ENCODE assay signal across 23 cellular contexts in the genomic region with DNA sequence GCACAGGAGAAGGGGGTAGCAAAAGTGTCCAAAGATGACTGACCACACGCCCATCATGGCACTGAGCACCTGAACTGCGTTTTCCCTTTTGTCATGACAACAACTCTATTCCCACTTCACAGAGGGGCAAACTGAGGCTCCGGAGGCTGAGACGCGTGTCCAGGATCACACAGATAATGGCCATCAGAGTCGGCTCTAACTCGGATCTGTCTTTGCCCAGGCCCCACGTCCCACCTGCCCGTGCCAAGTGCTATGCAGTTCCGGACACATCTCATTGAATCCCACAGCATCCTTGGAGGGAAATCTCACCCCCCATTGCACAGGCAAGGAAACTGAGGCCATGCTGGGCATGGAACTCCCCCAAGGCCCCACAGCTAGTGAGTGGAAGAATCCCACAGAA.
"Had no signal": no experiment of that assay in that cellular context is flagged by ENCODE, and none has a peak within 500 bp of the region (broad histone marks: within the 10 kb centered on the region; RNA-seq: fewer than 3 reads in every experiment).

No MANE protein-coding gene starts in this region.

- H3K36me3 ChIP-seq: colonic mucosa, esophagus muscularis mucosa, heart right ventricle, neural progenitor cell, thyroid gland had no signal

- H3K9me3 Mint-ChIP-seq: dendritic cell treated with granulocyte-macrophage colony-stimulating factor and Interleukin-4, amounts not matched to agents 40 ng/mL and 50 ng/mL, for 4 days; memory B cell; natural killer cell treated with Interleukin-12 subunit alpha and Interleukin-12 subunit beta and Interleukin-15 and Interleukin-18, amount 100 ng/mL, for 72 hours; neural progenitor cell; stimulated activated naive CD8-positive, alpha-beta T cell treated with anti-CD3 and anti-CD28 coated beads, Interleukin-15, amount 100 ng/mL, for 72 hours had no signal

- H3K27ac ChIP-seq: colonic mucosa, esophagus muscularis mucosa, heart right ventricle, neural progenitor cell, psoas muscle, skin epidermis, thyroid gland had no signal

- H3K4me1 ChIP-seq: colonic mucosa, esophagus muscularis mucosa, heart right ventricle, thyroid gland had no signal

- H3K4me2 ChIP-seq: neural progenitor cell had no signal

- H3K27ac Mint-ChIP-seq: dendritic cell treated with granulocyte-macrophage colony-stimulating factor and Interleukin-4, amounts not matched to agents 40 ng/mL and 50 ng/mL, for 4 days; memory B cell; natural killer cell treated with Interleukin-12 subunit alpha and Interleukin-12 subunit beta and Interleukin-15 and Interleukin-18, amount 100 ng/mL, for 72 hours; stimulated activated naive CD8-positive, alpha-beta T cell treated with anti-CD3 and anti-CD28 coated beads, Interleukin-15, amount 100 ng/mL, for 72 hours had no signal

- DNase-seq: caudate nucleus; colonic mucosa; effector CD8-positive, alpha-beta T cell; foreskin melanocyte; glutamatergic neuron; heart right ventricle; hippocampal formation; nucleus accumbens; psoas muscle; right cardiac atrium; stimulated activated CD4-positive, alpha-beta T cell treated with anti-CD3 and anti-CD28 coated beads, Interleukin-15, amount 100 ng/mL, for 24 hours; stimulated activated CD4-positive, alpha-beta T cell treated with anti-CD3 and anti-CD28 coated beads, Interleukin-2, amount 100 ng/mL, for 48 hours; stimulated activated naive CD4-positive, alpha-beta T cell; stimulated activated naive CD8-positive, alpha-beta T cell treated with anti-CD3 and anti-CD28 coated beads, Interleukin-15, amount 100 ng/mL, for 72 hours; thyroid gland; trophoblast cell had no signal

- H3K27me3 ChIP-seq: colonic mucosa, neural progenitor cell, thyroid gland had no signal

- H3K27me3 Mint-ChIP-seq: natural killer cell treated with Interleukin-12 subunit alpha and Interleukin-12 subunit beta and Interleukin-15 and Interleukin-18, amount 100 ng/mL, for 72 hours had no signal

- H2AFZ ChIP-seq: neural progenitor cell had no signal

- H3K9me3 ChIP-seq: colonic mucosa, esophagus muscularis mucosa, heart right ventricle, psoas muscle, thyroid gland had no signal

- H3K4me3 ChIP-seq: colonic mucosa, esophagus muscularis mucosa, heart right ventricle, lung, neural progenitor cell, psoas muscle, skin epidermis, thyroid gland had no signal

- H3K4me1 Mint-ChIP-seq: memory B cell; stimulated activated naive CD8-positive, alpha-beta T cell treated with anti-CD3 and anti-CD28 coated beads, Interleukin-15, amount 100 ng/mL, for 72 hours had no signal

- H3K4me3 Mint-ChIP-seq: dendritic cell treated with granulocyte-macrophage colony-stimulating factor and Interleukin-4, amounts not matched to agents 40 ng/mL and 50 ng/mL, for 4 days; memory B cell; natural killer cell treated with Interleukin-12 subunit alpha and Interleukin-12 subunit beta and Interleukin-15 and Interleukin-18, amount 100 ng/mL, for 72 hours; neural progenitor cell; stimulated activated naive CD8-positive, alpha-beta T cell treated with anti-CD3 and anti-CD28 coated beads, Interleukin-15, amount 100 ng/mL, for 72 hours had no signal

- ATAC-seq: heart right ventricle; natural killer cell treated with Interleukin-12 subunit alpha and Interleukin-12 subunit beta and Interleukin-15 and Interleukin-18, amount 100 ng/mL, for 72 hours; psoas muscle; right cardiac atrium; stimulated activated naive CD8-positive, alpha-beta T cell treated with anti-CD3 and anti-CD28 coated beads, Interleukin-15, amount 100 ng/mL, for 72 hours had no signal

- H3K9ac ChIP-seq: neural progenitor cell had no signal

- H3K36me3 Mint-ChIP-seq: memory B cell; natural killer cell treated with Interleukin-12 subunit alpha and Interleukin-12 subunit beta and Interleukin-15 and Interleukin-18, amount 100 ng/mL, for 72 hours; neural progenitor cell had no signal
